Comparison of ENCODE assay signal across 13 cellular contexts in genomic region chrX:20143111-20143510, GRCh38. TPM values are rescaled to one million over a fixed set of nuclear protein-coding genes. Genes with fewer than 3 reads are reported as not detected.
A peak's percentile ranks its signal among the peaks of the same experiment; 100 is the strongest.
DNase-seq lines count a peak whose midpoint lies in the region; ATAC-seq and TF ChIP-seq lines count a peak whose summit lies in the region.
"Had no signal": no experiment of that assay in that cellular context is flagged by ENCODE, and none has a peak within 500 bp of the region (broad histone marks: within the 10 kb centered on the region; RNA-seq: fewer than 3 reads in every experiment).

No MANE protein-coding gene starts in this region.

- H3K27me3 Mint-ChIP-seq in CD4-positive, alpha-beta T cell: no peaks in the 10 kb centered on the region
- H3K27me3 Mint-ChIP-seq in GM23338 (ENCODE audit: insufficient read depth, low read depth, poor library complexity) (peaks cover 4% of the 10 kb centered on the region), nephron progenitor cell (ENCODE audit: low read depth, poor library complexity) (no peaks in the 10 kb centered on the region)
- H3K27me3 Mint-ChIP-seq in activated naive CD8-positive, alpha-beta T cell treated with anti-CD3 and anti-CD28 coated beads, Interleukin-2, amount 10 ng/mL, durations not matched to agents 7 days and 5 days: no peaks in the 10 kb centered on the region

- peak overlapping the region; percentile 62 for H3K4me3 Mint-ChIP-seq in CD4-positive, alpha-beta T cell
- H3K4me3 Mint-ChIP-seq in GM23338: peak overlapping the region; percentile 50; the same call in 2 of the 3 replicates
- H3K4me3 Mint-ChIP-seq in activated naive CD8-positive, alpha-beta T cell treated with anti-CD3 and anti-CD28 coated beads, Interleukin-2, amount 10 ng/mL, durations not matched to agents 7 days and 5 days: peak overlapping the region; percentile 61
- peak overlapping the region; percentile 61 for H3K4me3 Mint-ChIP-seq in nephron progenitor cell

- no peak overlapping the region for H2AFZ ChIP-seq in GM23338

- H3K4me1 Mint-ChIP-seq in CD4-positive, alpha-beta T cell (ENCODE audit: low read depth): peaks cover 28% of the 10 kb centered on the region
- H3K4me1 Mint-ChIP-seq in GM23338: peaks cover 13% of the 10 kb centered on the region; the same call in 2 of the 3 replicates
- H3K4me1 Mint-ChIP-seq in activated naive CD8-positive, alpha-beta T cell treated with anti-CD3 and anti-CD28 coated beads, Interleukin-2, amount 10 ng/mL, durations not matched to agents 7 days and 5 days: peaks cover 19% of the 10 kb centered on the region
- H3K4me1 Mint-ChIP-seq in nephron progenitor cell: peaks cover 15% of the 10 kb centered on the region

- no peaks in the 10 kb centered on the region; the same call in 1 of the 2 replicates for H3K36me3 ChIP-seq in GM23338 (ENCODE audit: insufficient read depth)

- POLR2A ChIA-PET in CD4-positive, alpha-beta T cell (lab: Charles Lee): no interaction called here
- POLR2A ChIA-PET in activated naive CD8-positive, alpha-beta T cell treated with anti-CD3 and anti-CD28 coated beads, Interleukin-2, amount 10 ng/mL, durations not matched to agents 7 days and 5 days (lab: Charles Lee): no interaction called here

- no peaks in the 10 kb centered on the region for H3K27me3 ChIP-seq in CD4-positive, alpha-beta T cell (ENCODE audit: control insufficient read depth, insufficient read depth, low read length)
- H3K27me3 ChIP-seq in GM23338 (ENCODE audit: insufficient read depth) (no peaks in the 10 kb centered on the region), right cardiac atrium (ENCODE audit: control insufficient read depth, insufficient read depth) (no peaks in the 10 kb centered on the region)
- H3K27me3 ChIP-seq: upper lobe of left lung had no signal

- no peak for DNase-seq in CD4-positive, alpha-beta T cell
- DNase-seq in GM23338 (ENCODE audit: low spot score) (no peak), nephron progenitor cell (no peak), GM20000 (ENCODE audit: low spot score) (no peak), right cardiac atrium (no peak)
- no peak for DNase-seq in activated naive CD8-positive, alpha-beta T cell treated with anti-CD3 and anti-CD28 coated beads, Interleukin-2, amount 10 ng/mL, durations not matched to agents 7 days and 5 days
- DNase-seq: activated CD8-positive, alpha-beta memory T cell treated with anti-CD3 and anti-CD28 coated beads for 24 hours; foreskin melanocyte; NCI-H2171 had no signal

- CTCF ChIA-PET in CD4-positive, alpha-beta T cell (lab: Charles Lee): no interaction called here

- H3K27ac Mint-ChIP-seq in CD4-positive, alpha-beta T cell: peak overlapping the region; percentile 64
- H3K27ac Mint-ChIP-seq in GM23338 (no peak overlapping the region), nephron progenitor cell (no peak overlapping the region)
- peak overlapping the region; percentile 60 for H3K27ac Mint-ChIP-seq in activated naive CD8-positive, alpha-beta T cell treated with anti-CD3 and anti-CD28 coated beads, Interleukin-2, amount 10 ng/mL, durations not matched to agents 7 days and 5 days

- WGBS in right cardiac atrium: 56% methylated on average over 6 of the region's 6 CpGs

- H3K79me2 ChIP-seq in GM23338 (replicated peaks; ENCODE audit: insufficient read depth): peaks cover 34% of the 10 kb centered on the region

- H3K9me2 ChIP-seq in GM23338 (ENCODE audit: insufficient read depth): no peaks in the 10 kb centered on the region

- no peak for TF ChIP-seq CTCF in CD4-positive, alpha-beta T cell (IDR thresholded peaks at IDR 0.05)
- TF ChIP-seq CTCF in GM23338 (conservative IDR thresholded peaks at IDR 0.05; ENCODE audit: low read depth in 2 of 2) (no peak), nephron progenitor cell (IDR thresholded peaks at IDR 0.05) (no peak), GM20000 (IDR thresholded peaks at IDR 0.05; ENCODE audit: extremely low read depth, missing control alignments) (no peak)

- H3K4me3 ChIP-seq in GM23338: no peak overlapping the region
- no peak overlapping the region for H3K4me3 ChIP-seq in right cardiac atrium (ENCODE audit: low read length)

- peaks cover 17% of the 10 kb centered on the region for H3K36me3 Mint-ChIP-seq in CD4-positive, alpha-beta T cell (ENCODE audit: low read depth)
- H3K36me3 Mint-ChIP-seq in GM23338 (ENCODE audit: low read depth) (peaks cover 24% of the 10 kb centered on the region; the same call in 2 of the 3 replicates), nephron progenitor cell (ENCODE audit: low read depth) (peaks cover 23% of the 10 kb centered on the region)
- H3K36me3 Mint-ChIP-seq in activated naive CD8-positive, alpha-beta T cell treated with anti-CD3 and anti-CD28 coated beads, Interleukin-2, amount 10 ng/mL, durations not matched to agents 7 days and 5 days: peaks cover 6% of the 10 kb centered on the region

- intact Hi-C loops in CD4-positive, alpha-beta T cell (cut with DNase I, micrococcal nuclease): loop anchor here in 1 of 2 experiments (2.0 kb wide), 1 partner anchor 122 kb away; no protein-coding TSS in a partner anchor
- intact Hi-C loops in right cardiac atrium (cut with DNase I): no loop called here

- peaks cover 7% of the 10 kb centered on the region; the same call in 1 of the 2 replicates for H4K20me1 ChIP-seq in GM23338 (replicated peaks; ENCODE audit: insufficient read depth)

- H3K9me3 Mint-ChIP-seq in CD4-positive, alpha-beta T cell: no peaks in the 10 kb centered on the region
- H3K9me3 Mint-ChIP-seq in GM23338 (no peaks in the 10 kb centered on the region), nephron progenitor cell (peaks cover 60% of the 10 kb centered on the region)
- no peaks in the 10 kb centered on the region for H3K9me3 Mint-ChIP-seq in activated naive CD8-positive, alpha-beta T cell treated with anti-CD3 and anti-CD28 coated beads, Interleukin-2, amount 10 ng/mL, durations not matched to agents 7 days and 5 days

- no peak for ATAC-seq in CD4-positive, alpha-beta T cell (ENCODE audit: poor library complexity)
- no peak for ATAC-seq in GM23338
- no peak for ATAC-seq in activated naive CD8-positive, alpha-beta T cell treated with anti-CD3 and anti-CD28 coated beads, Interleukin-2, amount 10 ng/mL, durations not matched to agents 7 days and 5 days (ENCODE audit: low read depth)
- no peak for ATAC-seq in HG03342 (IDR thresholded peaks at IDR 0.05; ENCODE audit: unreplicated experiment)
- ATAC-seq in HG02973 (IDR thresholded peaks at IDR 0.05; ENCODE audit: unreplicated experiment): no peak
- ATAC-seq in right cardiac atrium: no peak

- H3K4me1 ChIP-seq in GM23338 (ENCODE audit: insufficient read depth) (no peaks in the 10 kb centered on the region; the same call in 1 of the 2 replicates), right cardiac atrium (ENCODE audit: control insufficient read depth, insufficient read depth, low read length) (no peaks in the 10 kb centered on the region)

- H3K4me2 ChIP-seq in GM23338: no peak overlapping the region
- H3K4me2 ChIP-seq: smooth muscle cell had no signal

- no peaks in the 10 kb centered on the region for H3K9me3 ChIP-seq in CD4-positive, alpha-beta T cell (ENCODE audit: control insufficient read depth, low read length)
- no peaks in the 10 kb centered on the region for H3K9me3 ChIP-seq in right cardiac atrium (ENCODE audit: control insufficient read depth, low read length)
- H3K9me3 ChIP-seq: upper lobe of left lung had no signal

- H3F3A ChIP-seq in GM23338 (replicated peaks; ENCODE audit: low read depth): no peaks in the 10 kb centered on the region

- H3K27ac ChIP-seq in CD4-positive, alpha-beta T cell (ENCODE audit: low read depth, low read length): no peak overlapping the region
- H3K27ac ChIP-seq in GM23338 (ENCODE audit: low read depth) (no peak overlapping the region), right cardiac atrium (ENCODE audit: low read length) (no peak overlapping the region)

TF ChIP-seq in GM23338, 12 proteins besides CTCF, POLR2A, EP300 and RAD21 (continues in another document):
- TF ChIP-seq ZNF114 (CRISPR knock-in tag; IDR thresholded peaks at IDR 0.05) (no peak), EZH2phosphoT487 (IDR thresholded peaks at IDR 0.05; ENCODE audit: unreplicated experiment) (no peak), EZH2 (IDR thresholded peaks at IDR 0.05; ENCODE audit: low read depth, unreplicated experiment) (no peak)

RNA-seq across cellular contexts. Expression of gene EIF1AX, which starts 1.5 kb away (rescaled TPM):
- 10 to 100 TPM; 56.1 to 62.5 TPM for total RNA-seq in CD4-positive, alpha-beta T cell
- total RNA-seq in GM23338 (2014; rRNA removed; shearing (Covaris generic)): 107 and 122 TPM in 2 replicates
- polyA plus RNA-seq in GM23338 (2016; fragmentation: Nextera tagmentation; extraction: Ambion mirVana): 309 and 321 TPM in 2 replicates
- total RNA-seq in activated naive CD8-positive, alpha-beta T cell treated with anti-CD3 and anti-CD28 coated beads, Interleukin-2, amount 10 ng/mL, durations not matched to agents 7 days and 5 days: 10 to 100 TPM; 63.9 to 66.0 TPM
- total RNA-seq in right cardiac atrium: 10 to 100 TPM; 57.7 to 91.1 (median 60.1) TPM
- polyA plus RNA-seq in right cardiac atrium: 25.4 TPM

RNA-seq across cellular contexts. Expression of gene MAP7D2, which starts 26.4 kb away (rescaled TPM):
- total RNA-seq in CD4-positive, alpha-beta T cell: under 1 TPM; 0.11 to 0.17 TPM
- 0.90 and 0.97 TPM in 2 replicates for total RNA-seq in GM23338 (2014; rRNA removed; shearing (Covaris generic))
- 1.5 and 1.6 TPM in 2 replicates for polyA plus RNA-seq in GM23338 (2016; fragmentation: Nextera tagmentation; extraction: Ambion mirVana)
- under 1 TPM; 0.17 to 0.30 TPM for total RNA-seq in activated naive CD8-positive, alpha-beta T cell treated with anti-CD3 and anti-CD28 coated beads, Interleukin-2, amount 10 ng/mL, durations not matched to agents 7 days and 5 days
- total RNA-seq in right cardiac atrium: 1 to 10 TPM in 1 of 4 donors, under 1 TPM in 3; 0.29 to 1.0 (median 0.66) TPM
- polyA plus RNA-seq in right cardiac atrium: 0.68 TPM
- polyA plus RNA-seq: smooth muscle cell had no signal

Comparison
In these comparisons a context has a peak if more than half of its experiments do, and no peak if none do; other contexts are left out.
1. H3K27ac Mint-ChIP-seq: peak in CD4-positive, alpha-beta T cell (single experiment) and activated naive CD8-positive, alpha-beta T cell treated with anti-CD3 and anti-CD28 coated beads, Interleukin-2, amount 10 ng/mL, durations not matched to agents 7 days and 5 days (single experiment); none in GM23338 (single experiment) and nephron progenitor cell (single experiment).
2. Peak in every context shown above with its lines, with median percentiles within 50 percentile points of each other: H3K4me3 Mint-ChIP-seq.